In genomic region chr19:18156841-18157464, GRCh38 we compare ENCODE assay signal across 1 cellular context.
TF ChIP-seq lines count a peak whose summit lies in the region.

No MANE protein-coding gene starts in this region.

TF ChIP-seq in K562, 482 proteins besides CTCF, POLR2A, EP300 and RAD21 (continued from another document and continues in another):
- TF ChIP-seq, protein P1, sequence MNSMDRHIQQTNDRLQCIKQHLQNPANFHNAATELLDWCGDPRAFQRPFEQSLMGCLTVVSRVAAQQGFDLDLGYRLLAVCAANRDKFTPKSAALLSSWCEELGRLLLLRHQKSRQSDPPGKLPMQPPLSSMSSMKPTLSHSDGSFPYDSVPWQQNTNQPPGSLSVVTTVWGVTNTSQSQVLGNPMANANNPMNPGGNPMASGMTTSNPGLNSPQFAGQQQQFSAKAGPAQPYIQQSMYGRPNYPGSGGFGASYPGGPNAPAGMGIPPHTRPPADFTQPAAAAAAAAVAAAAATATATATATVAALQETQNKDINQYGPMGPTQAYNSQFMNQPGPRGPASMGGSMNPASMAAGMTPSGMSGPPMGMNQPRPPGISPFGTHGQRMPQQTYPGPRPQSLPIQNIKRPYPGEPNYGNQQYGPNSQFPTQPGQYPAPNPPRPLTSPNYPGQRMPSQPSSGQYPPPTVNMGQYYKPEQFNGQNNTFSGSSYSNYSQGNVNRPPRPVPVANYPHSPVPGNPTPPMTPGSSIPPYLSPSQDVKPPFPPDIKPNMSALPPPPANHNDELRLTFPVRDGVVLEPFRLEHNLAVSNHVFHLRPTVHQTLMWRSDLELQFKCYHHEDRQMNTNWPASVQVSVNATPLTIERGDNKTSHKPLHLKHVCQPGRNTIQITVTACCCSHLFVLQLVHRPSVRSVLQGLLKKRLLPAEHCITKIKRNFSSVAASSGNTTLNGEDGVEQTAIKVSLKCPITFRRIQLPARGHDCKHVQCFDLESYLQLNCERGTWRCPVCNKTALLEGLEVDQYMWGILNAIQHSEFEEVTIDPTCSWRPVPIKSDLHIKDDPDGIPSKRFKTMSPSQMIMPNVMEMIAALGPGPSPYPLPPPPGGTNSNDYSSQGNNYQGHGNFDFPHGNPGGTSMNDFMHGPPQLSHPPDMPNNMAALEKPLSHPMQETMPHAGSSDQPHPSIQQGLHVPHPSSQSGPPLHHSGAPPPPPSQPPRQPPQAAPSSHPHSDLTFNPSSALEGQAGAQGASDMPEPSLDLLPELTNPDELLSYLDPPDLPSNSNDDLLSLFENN (IDR thresholded peaks at IDR 0.05; ENCODE audit: low read depth in 2 of 2, low read length in 2 of 2) = peak in 1 of 2 experiments; percentile 59; a peak in 1 of 4 replicates
- TF ChIP-seq PRPF4 (IDR thresholded peaks at IDR 0.05; ENCODE audit: insufficient read depth, low read depth, low read length, poor library complexity, severe bottlenecking) (no peak), YBX1 (IDR thresholded peaks at IDR 0.05) (no peak), ZNF347 (CRISPR knock-in tag; IDR thresholded peaks at IDR 0.05; ENCODE audit: low read depth) (no peak), ZNF232 (CRISPR knock-in tag; IDR thresholded peaks at IDR 0.05) (no peak), MXI1 (IDR thresholded peaks at IDR 0.05; ENCODE audit: low read depth, low read length) (peak; percentile 96), RBM17 (IDR thresholded peaks at IDR 0.05; ENCODE audit: borderline replicate concordance, low read depth, low read length) (no peak), ZKSCAN8 (CRISPR knock-in tag; IDR thresholded peaks at IDR 0.05) (no peak), TCF3 (CRISPR knock-in tag; IDR thresholded peaks at IDR 0.05) (peak; percentile 91), IFI16 (CRISPR knock-in tag; IDR thresholded peaks at IDR 0.05) (no peak), E2F1 (CRISPR knock-in tag; IDR thresholded peaks at IDR 0.05) (no peak), YY1 (IDR thresholded peaks at IDR 0.05; ENCODE audit: borderline replicate concordance in 1 of 3, control insufficient read depth in 1 of 3, extremely low read depth in 1 of 3, insufficient read depth in 3 of 3, insufficient read length in 1 of 3, insufficient replicate concordance in 2 of 3, low read depth in 1 of 3, low read length in 2 of 3) (peak in 2 of 3 experiments; percentile 26 to 51), HMGN3 (IDR thresholded peaks at IDR 0.05; ENCODE audit: borderline replicate concordance, extremely low read depth, insufficient read length, low read depth, low read length) (peak; percentile 99), ZBTB17 (CRISPR knock-in tag; IDR thresholded peaks at IDR 0.05) (0 out of 2 replicates have a peak, but pooled peaks have one; percentile 22), MCM2 (IDR thresholded peaks at IDR 0.05; ENCODE audit: low read depth) (no peak), JUN (IDR thresholded peaks at IDR 0.05; ENCODE audit: borderline replicate concordance, low read depth, low read length) (peak; percentile 57; the same call in 1 of the 2 replicates), JUN (CRISPR knock-in tag; IDR thresholded peaks at IDR 0.05; ENCODE audit: borderline replicate concordance) (no peak), NFRKB (IDR thresholded peaks at IDR 0.05; ENCODE audit: low read depth) (no peak), BRF1 (IDR thresholded peaks at IDR 0.05; ENCODE audit: borderline replicate concordance, extremely low read depth, insufficient read length) (no peak), ATF7 (IDR thresholded peaks at IDR 0.05) (peak; percentile 52; the same call in 1 of the 2 replicates), CHD1 (IDR thresholded peaks at IDR 0.05; ENCODE audit: low read length) (peak; percentile 12), CBX5 (IDR thresholded peaks at IDR 0.05; ENCODE audit: borderline replicate concordance, low read depth) (no peak), ARID1B (IDR thresholded peaks at IDR 0.05) (peak; percentile 95), NEUROD1 (IDR thresholded peaks at IDR 0.05; ENCODE audit: borderline replicate concordance, low read depth, low read length, partially characterized antibody) (peak; percentile 63), MAFF (IDR thresholded peaks at IDR 0.05; ENCODE audit: low read length) (no peak), GTF2A2 (tag; IDR thresholded peaks at IDR 0.05) (no peak), HSF4 (CRISPR knock-in tag; IDR thresholded peaks at IDR 0.05; ENCODE audit: borderline replicate concordance) (no peak), RCOR1 (IDR thresholded peaks at IDR 0.05; ENCODE audit: borderline replicate concordance in 1 of 2, low read depth in 2 of 2, low read length in 2 of 2) (peak in 1 of 2 experiments; percentile 74; a peak in 1 of 4 replicates), HMG20A (CRISPR knock-in tag; conservative IDR thresholded peaks at IDR 0.05) (no peak), NR2C2 (CRISPR knock-in tag; IDR thresholded peaks at IDR 0.05) (no peak), NR2C2 (tag; IDR thresholded peaks at IDR 0.05) (peak; percentile 58; the same call in 1 of the 2 replicates), TEAD4 (IDR thresholded peaks at IDR 0.05; ENCODE audit: low read length) (peak; percentile 77), TEAD4 (CRISPR knock-in tag; IDR thresholded peaks at IDR 0.05; ENCODE audit: borderline replicate concordance) (no peak), U2AF1 (optimal IDR thresholded peaks at IDR 0.05; ENCODE audit: low read depth, low read length) (no peak), FOXA1 (IDR thresholded peaks at IDR 0.05; ENCODE audit: borderline replicate concordance) (no peak)
- TF ChIP-seq, protein P2, sequence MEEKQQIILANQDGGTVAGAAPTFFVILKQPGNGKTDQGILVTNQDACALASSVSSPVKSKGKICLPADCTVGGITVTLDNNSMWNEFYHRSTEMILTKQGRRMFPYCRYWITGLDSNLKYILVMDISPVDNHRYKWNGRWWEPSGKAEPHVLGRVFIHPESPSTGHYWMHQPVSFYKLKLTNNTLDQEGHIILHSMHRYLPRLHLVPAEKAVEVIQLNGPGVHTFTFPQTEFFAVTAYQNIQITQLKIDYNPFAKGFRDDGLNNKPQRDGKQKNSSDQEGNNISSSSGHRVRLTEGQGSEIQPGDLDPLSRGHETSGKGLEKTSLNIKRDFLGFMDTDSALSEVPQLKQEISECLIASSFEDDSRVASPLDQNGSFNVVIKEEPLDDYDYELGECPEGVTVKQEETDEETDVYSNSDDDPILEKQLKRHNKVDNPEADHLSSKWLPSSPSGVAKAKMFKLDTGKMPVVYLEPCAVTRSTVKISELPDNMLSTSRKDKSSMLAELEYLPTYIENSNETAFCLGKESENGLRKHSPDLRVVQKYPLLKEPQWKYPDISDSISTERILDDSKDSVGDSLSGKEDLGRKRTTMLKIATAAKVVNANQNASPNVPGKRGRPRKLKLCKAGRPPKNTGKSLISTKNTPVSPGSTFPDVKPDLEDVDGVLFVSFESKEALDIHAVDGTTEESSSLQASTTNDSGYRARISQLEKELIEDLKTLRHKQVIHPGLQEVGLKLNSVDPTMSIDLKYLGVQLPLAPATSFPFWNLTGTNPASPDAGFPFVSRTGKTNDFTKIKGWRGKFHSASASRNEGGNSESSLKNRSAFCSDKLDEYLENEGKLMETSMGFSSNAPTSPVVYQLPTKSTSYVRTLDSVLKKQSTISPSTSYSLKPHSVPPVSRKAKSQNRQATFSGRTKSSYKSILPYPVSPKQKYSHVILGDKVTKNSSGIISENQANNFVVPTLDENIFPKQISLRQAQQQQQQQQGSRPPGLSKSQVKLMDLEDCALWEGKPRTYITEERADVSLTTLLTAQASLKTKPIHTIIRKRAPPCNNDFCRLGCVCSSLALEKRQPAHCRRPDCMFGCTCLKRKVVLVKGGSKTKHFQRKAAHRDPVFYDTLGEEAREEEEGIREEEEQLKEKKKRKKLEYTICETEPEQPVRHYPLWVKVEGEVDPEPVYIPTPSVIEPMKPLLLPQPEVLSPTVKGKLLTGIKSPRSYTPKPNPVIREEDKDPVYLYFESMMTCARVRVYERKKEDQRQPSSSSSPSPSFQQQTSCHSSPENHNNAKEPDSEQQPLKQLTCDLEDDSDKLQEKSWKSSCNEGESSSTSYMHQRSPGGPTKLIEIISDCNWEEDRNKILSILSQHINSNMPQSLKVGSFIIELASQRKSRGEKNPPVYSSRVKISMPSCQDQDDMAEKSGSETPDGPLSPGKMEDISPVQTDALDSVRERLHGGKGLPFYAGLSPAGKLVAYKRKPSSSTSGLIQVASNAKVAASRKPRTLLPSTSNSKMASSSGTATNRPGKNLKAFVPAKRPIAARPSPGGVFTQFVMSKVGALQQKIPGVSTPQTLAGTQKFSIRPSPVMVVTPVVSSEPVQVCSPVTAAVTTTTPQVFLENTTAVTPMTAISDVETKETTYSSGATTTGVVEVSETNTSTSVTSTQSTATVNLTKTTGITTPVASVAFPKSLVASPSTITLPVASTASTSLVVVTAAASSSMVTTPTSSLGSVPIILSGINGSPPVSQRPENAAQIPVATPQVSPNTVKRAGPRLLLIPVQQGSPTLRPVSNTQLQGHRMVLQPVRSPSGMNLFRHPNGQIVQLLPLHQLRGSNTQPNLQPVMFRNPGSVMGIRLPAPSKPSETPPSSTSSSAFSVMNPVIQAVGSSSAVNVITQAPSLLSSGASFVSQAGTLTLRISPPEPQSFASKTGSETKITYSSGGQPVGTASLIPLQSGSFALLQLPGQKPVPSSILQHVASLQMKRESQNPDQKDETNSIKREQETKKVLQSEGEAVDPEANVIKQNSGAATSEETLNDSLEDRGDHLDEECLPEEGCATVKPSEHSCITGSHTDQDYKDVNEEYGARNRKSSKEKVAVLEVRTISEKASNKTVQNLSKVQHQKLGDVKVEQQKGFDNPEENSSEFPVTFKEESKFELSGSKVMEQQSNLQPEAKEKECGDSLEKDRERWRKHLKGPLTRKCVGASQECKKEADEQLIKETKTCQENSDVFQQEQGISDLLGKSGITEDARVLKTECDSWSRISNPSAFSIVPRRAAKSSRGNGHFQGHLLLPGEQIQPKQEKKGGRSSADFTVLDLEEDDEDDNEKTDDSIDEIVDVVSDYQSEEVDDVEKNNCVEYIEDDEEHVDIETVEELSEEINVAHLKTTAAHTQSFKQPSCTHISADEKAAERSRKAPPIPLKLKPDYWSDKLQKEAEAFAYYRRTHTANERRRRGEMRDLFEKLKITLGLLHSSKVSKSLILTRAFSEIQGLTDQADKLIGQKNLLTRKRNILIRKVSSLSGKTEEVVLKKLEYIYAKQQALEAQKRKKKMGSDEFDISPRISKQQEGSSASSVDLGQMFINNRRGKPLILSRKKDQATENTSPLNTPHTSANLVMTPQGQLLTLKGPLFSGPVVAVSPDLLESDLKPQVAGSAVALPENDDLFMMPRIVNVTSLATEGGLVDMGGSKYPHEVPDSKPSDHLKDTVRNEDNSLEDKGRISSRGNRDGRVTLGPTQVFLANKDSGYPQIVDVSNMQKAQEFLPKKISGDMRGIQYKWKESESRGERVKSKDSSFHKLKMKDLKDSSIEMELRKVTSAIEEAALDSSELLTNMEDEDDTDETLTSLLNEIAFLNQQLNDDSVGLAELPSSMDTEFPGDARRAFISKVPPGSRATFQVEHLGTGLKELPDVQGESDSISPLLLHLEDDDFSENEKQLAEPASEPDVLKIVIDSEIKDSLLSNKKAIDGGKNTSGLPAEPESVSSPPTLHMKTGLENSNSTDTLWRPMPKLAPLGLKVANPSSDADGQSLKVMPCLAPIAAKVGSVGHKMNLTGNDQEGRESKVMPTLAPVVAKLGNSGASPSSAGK (IDR thresholded peaks at IDR 0.05) = peak; percentile 79
- TF ChIP-seq, protein P3, sequence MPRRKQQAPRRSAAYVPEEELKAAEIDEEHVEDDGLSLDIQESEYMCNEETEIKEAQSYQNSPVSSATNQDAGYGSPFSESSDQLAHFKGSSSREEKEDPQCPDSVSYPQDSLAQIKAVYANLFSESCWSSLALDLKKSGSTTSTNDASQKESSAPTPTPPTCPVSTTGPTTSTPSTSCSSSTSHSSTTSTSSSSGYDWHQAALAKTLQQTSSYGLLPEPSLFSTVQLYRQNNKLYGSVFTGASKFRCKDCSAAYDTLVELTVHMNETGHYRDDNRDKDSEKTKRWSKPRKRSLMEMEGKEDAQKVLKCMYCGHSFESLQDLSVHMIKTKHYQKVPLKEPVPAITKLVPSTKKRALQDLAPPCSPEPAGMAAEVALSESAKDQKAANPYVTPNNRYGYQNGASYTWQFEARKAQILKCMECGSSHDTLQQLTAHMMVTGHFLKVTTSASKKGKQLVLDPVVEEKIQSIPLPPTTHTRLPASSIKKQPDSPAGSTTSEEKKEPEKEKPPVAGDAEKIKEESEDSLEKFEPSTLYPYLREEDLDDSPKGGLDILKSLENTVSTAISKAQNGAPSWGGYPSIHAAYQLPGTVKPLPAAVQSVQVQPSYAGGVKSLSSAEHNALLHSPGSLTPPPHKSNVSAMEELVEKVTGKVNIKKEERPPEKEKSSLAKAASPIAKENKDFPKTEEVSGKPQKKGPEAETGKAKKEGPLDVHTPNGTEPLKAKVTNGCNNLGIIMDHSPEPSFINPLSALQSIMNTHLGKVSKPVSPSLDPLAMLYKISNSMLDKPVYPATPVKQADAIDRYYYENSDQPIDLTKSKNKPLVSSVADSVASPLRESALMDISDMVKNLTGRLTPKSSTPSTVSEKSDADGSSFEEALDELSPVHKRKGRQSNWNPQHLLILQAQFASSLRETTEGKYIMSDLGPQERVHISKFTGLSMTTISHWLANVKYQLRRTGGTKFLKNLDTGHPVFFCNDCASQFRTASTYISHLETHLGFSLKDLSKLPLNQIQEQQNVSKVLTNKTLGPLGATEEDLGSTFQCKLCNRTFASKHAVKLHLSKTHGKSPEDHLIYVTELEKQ (CRISPR knock-in tag; IDR thresholded peaks at IDR 0.05) = no peak
- TF ChIP-seq, protein P4, sequence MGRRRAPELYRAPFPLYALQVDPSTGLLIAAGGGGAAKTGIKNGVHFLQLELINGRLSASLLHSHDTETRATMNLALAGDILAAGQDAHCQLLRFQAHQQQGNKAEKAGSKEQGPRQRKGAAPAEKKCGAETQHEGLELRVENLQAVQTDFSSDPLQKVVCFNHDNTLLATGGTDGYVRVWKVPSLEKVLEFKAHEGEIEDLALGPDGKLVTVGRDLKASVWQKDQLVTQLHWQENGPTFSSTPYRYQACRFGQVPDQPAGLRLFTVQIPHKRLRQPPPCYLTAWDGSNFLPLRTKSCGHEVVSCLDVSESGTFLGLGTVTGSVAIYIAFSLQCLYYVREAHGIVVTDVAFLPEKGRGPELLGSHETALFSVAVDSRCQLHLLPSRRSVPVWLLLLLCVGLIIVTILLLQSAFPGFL (CRISPR knock-in tag; IDR thresholded peaks at IDR 0.05) = peak; percentile 63; the same call in 1 of the 2 replicates
- TF ChIP-seq, protein P5, sequence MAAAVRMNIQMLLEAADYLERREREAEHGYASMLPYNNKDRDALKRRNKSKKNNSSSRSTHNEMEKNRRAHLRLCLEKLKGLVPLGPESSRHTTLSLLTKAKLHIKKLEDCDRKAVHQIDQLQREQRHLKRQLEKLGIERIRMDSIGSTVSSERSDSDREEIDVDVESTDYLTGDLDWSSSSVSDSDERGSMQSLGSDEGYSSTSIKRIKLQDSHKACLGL (CRISPR knock-in tag; IDR thresholded peaks at IDR 0.05; ENCODE audit: borderline replicate concordance, poor library complexity, severe bottlenecking) = peak; percentile 30
